Comparison of ENCODE assay signal across 14 cellular contexts in the genomic region with DNA sequence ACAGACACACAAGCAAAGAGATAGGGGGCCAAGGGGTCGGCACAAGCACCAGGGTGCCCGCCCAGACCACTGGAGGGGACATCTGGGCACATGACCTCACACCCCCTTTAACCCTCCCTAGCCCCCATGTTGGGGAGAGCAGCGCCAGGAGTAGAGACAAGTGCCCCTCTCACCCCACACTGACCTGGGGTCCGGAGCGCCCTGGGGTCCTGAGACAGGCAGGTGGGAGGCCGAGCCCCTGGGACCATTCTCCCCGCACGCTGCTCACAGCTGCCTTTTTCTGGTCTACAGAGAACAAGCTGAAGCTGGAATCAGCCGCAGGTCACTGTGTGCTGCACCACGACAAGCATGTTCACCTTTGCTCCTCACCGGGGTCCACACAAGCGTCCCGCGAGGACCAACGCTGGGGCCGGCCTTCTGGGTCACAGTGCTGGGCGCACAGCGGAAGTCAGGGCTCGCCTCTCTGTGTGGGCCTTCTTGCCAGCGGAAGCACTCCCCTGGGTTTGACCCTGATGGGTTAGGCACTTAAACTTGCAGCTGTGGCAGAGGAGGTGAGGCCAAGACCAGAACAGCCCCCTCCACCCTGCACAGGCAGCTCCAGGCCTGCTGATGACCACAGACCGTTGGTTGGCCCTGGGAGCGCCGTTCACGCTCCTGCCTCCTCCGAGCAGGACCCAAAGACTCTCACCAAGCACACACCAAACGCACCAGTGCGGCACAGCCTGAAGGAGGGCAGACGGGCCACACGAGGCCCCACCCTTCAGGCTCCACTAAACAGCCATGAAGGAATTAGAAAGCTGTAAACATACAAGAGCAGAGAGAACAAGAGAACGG.
"Had no signal": no experiment of that assay in that cellular context is flagged by ENCODE, and none has a peak within 500 bp of the region (broad histone marks: within the 10 kb centered on the region; RNA-seq: fewer than 3 reads in every experiment).

No MANE protein-coding gene starts in this region.

- ATAC-seq: activated CD8-positive, alpha-beta memory T cell treated with anti-CD3 and anti-CD28 coated beads, Interleukin-2, amount 10 ng/mL, durations not matched to agents 7 days and 5 days; gastrocnemius medialis; naive thymus-derived CD4-positive, alpha-beta T cell had no signal

- H3K36me3 ChIP-seq: ascending aorta, cardiac muscle cell, gastrocnemius medialis, tibial artery, vagina had no signal

- H3K9me3 ChIP-seq: ascending aorta, gastrocnemius medialis, tibial artery, vagina had no signal

- H3K27ac ChIP-seq: ascending aorta, cardiac muscle cell, gastrocnemius medialis, tibial artery, vagina had no signal

- H3K36me3 Mint-ChIP-seq: activated CD8-positive, alpha-beta memory T cell treated with anti-CD3 and anti-CD28 coated beads, Interleukin-2, amount 10 ng/mL, durations not matched to agents 7 days and 5 days; activated naive CD8-positive, alpha-beta T cell treated with anti-CD3 and anti-CD28 coated beads, Interleukin-2, amount 10 ng/mL, durations not matched to agents 7 days and 5 days; naive thymus-derived CD4-positive, alpha-beta T cell had no signal

- H3K27me3 ChIP-seq: ascending aorta, cardiac muscle cell, gastrocnemius medialis, vagina had no signal

- H3K9me3 Mint-ChIP-seq: activated naive CD8-positive, alpha-beta T cell treated with anti-CD3 and anti-CD28 coated beads, Interleukin-2, amount 10 ng/mL, durations not matched to agents 7 days and 5 days; naive thymus-derived CD4-positive, alpha-beta T cell had no signal

- H3K4me3 Mint-ChIP-seq: activated CD8-positive, alpha-beta memory T cell treated with anti-CD3 and anti-CD28 coated beads, Interleukin-2, amount 10 ng/mL, durations not matched to agents 7 days and 5 days; activated naive CD8-positive, alpha-beta T cell treated with anti-CD3 and anti-CD28 coated beads, Interleukin-2, amount 10 ng/mL, durations not matched to agents 7 days and 5 days; naive thymus-derived CD4-positive, alpha-beta T cell had no signal

- H3K4me1 Mint-ChIP-seq: activated CD8-positive, alpha-beta memory T cell treated with anti-CD3 and anti-CD28 coated beads, Interleukin-2, amount 10 ng/mL, durations not matched to agents 7 days and 5 days had no signal

- H3K4me3 ChIP-seq: ascending aorta, cardiac muscle cell, gastrocnemius medialis, tibial artery, vagina had no signal

- FAIRE-seq: colon, keratinocyte had no signal

- H3K27ac Mint-ChIP-seq: activated CD8-positive, alpha-beta memory T cell treated with anti-CD3 and anti-CD28 coated beads, Interleukin-2, amount 10 ng/mL, durations not matched to agents 7 days and 5 days; activated naive CD8-positive, alpha-beta T cell treated with anti-CD3 and anti-CD28 coated beads, Interleukin-2, amount 10 ng/mL, durations not matched to agents 7 days and 5 days had no signal

- DNase-seq: activated CD4-positive, alpha-beta T cell treated with anti-CD3 and anti-CD28 coated beads, Interleukin-2, amount 50 U/mL, for 4 hours; activated CD8-positive, alpha-beta memory T cell treated with anti-CD3 and anti-CD28 coated beads, Interleukin-2, amount 10 ng/mL, durations not matched to agents 7 days and 5 days; activated naive CD8-positive, alpha-beta T cell treated with anti-CD3 and anti-CD28 coated beads, Interleukin-2, amount 10 ng/mL, durations not matched to agents 7 days and 5 days; effector CD4-positive, alpha-beta T cell; gastrocnemius medialis; naive thymus-derived CD4-positive, alpha-beta T cell; stimulated activated CD4-positive, alpha-beta T cell treated with anti-CD3 and anti-CD28 coated beads, Interleukin-4, amount 100 ng/mL, for 24 hours; T-helper 2 cell had no signal

- H3K4me1 ChIP-seq: ascending aorta, gastrocnemius medialis, tibial artery, vagina had no signal
